1 cellular context compared by ENCODE assay signal in the genomic region with DNA sequence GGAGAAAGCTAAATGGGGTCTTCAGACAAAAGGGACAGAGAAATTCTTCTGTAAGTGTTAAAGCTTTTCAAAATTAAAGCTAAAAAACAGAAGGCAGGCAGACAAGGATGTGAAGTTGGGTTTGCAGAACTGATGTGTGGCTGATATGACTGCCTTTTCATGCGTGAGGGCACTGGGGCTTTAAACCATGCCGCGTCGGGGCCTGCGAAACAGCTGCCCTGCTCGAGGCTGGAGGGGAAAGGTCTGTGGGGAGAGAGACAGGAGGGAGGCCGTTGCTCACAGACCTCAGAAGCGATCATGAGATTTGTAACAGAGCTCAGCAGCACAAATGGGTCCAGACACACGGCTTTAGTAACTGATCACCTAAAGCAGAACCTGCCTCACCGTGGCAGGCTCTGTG.
TF ChIP-seq lines count a peak whose summit lies in the region.

No MANE protein-coding gene starts in this region.

TF ChIP-seq in WTC11, 78 proteins besides CTCF, POLR2A, EP300 and RAD21 (continued from another document):
- TF ChIP-seq, protein P1, sequence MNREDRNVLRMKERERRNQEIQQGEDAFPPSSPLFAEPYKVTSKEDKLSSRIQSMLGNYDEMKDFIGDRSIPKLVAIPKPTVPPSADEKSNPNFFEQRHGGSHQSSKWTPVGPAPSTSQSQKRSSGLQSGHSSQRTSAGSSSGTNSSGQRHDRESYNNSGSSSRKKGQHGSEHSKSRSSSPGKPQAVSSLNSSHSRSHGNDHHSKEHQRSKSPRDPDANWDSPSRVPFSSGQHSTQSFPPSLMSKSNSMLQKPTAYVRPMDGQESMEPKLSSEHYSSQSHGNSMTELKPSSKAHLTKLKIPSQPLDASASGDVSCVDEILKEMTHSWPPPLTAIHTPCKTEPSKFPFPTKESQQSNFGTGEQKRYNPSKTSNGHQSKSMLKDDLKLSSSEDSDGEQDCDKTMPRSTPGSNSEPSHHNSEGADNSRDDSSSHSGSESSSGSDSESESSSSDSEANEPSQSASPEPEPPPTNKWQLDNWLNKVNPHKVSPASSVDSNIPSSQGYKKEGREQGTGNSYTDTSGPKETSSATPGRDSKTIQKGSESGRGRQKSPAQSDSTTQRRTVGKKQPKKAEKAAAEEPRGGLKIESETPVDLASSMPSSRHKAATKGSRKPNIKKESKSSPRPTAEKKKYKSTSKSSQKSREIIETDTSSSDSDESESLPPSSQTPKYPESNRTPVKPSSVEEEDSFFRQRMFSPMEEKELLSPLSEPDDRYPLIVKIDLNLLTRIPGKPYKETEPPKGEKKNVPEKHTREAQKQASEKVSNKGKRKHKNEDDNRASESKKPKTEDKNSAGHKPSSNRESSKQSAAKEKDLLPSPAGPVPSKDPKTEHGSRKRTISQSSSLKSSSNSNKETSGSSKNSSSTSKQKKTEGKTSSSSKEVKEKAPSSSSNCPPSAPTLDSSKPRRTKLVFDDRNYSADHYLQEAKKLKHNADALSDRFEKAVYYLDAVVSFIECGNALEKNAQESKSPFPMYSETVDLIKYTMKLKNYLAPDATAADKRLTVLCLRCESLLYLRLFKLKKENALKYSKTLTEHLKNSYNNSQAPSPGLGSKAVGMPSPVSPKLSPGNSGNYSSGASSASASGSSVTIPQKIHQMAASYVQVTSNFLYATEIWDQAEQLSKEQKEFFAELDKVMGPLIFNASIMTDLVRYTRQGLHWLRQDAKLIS (CRISPR knock-in tag; IDR thresholded peaks at IDR 0.05; ENCODE audit: borderline replicate concordance), result no peak
- no peak for TF ChIP-seq SMAD3 (CRISPR knock-in tag; IDR thresholded peaks at IDR 0.05; ENCODE audit: borderline replicate concordance)
- TF ChIP-seq ETV6 (CRISPR knock-in tag; IDR thresholded peaks at IDR 0.05), result no peak
TF ChIP-seq in WTC11: peak in this region for 0.
